Comparison of ENCODE assay signal across 8 cellular contexts in genomic region chr4:4289575-4289929, GRCh38. TPM values are rescaled to one million over a fixed set of nuclear protein-coding genes. Genes with fewer than 3 reads are reported as not detected.
A peak's percentile ranks its signal among the peaks of the same experiment; 100 is the strongest.
DNase-seq lines count a peak whose midpoint lies in the region; ATAC-seq, FAIRE-seq and TF ChIP-seq lines count a peak whose summit lies in the region.

No MANE protein-coding gene starts in this region.

- intact Hi-C loops in left colon (cut with DNase I, micrococcal nuclease), result no loop called here
- intact Hi-C loops in thyroid gland (cut with DNase I), result loop anchor here (5.0 kb wide), 1 partner anchor 42 kb away; the partner anchor contains the start of gene TMEM128

- H3K4me1 Mint-ChIP-seq in activated T-cell treated with anti-CD3 and anti-CD28 coated beads, Interleukin-2, amount 50 U/mL, for 72 hours (ENCODE audit: low read depth), result peaks cover 43% of the 10 kb centered on the region
- peaks cover 25% of the 10 kb centered on the region for H3K4me1 Mint-ChIP-seq in activated naive CD8-positive, alpha-beta T cell treated with anti-CD3 and anti-CD28 coated beads, Interleukin-2, amount 10 ng/mL, durations not matched to agents 7 days and 5 days

- ATAC-seq in activated T-cell treated with anti-CD3 and anti-CD28 coated beads, Interleukin-2, amount 50 U/mL, for 72 hours (replicated peaks in 1 of 2), result peak; percentile 11 to 16
- peak; percentile 6 for ATAC-seq in HG03095 (IDR thresholded peaks at IDR 0.05; ENCODE audit: unreplicated experiment)
- peak; percentile 7 for ATAC-seq in activated naive CD8-positive, alpha-beta T cell treated with anti-CD3 and anti-CD28 coated beads, Interleukin-2, amount 10 ng/mL, durations not matched to agents 7 days and 5 days (ENCODE audit: low read depth)
- ATAC-seq in left colon, result peak; percentile 17

- POLR2A ChIA-PET in activated naive CD8-positive, alpha-beta T cell treated with anti-CD3 and anti-CD28 coated beads, Interleukin-2, amount 10 ng/mL, durations not matched to agents 7 days and 5 days (lab: Charles Lee), result interaction anchor here (1.6 kb wide), 1 partner anchor 41 kb away, joined by 9 read pairs; the partner anchor contains the start of gene TMEM128

- H3K27me3 ChIP-seq in thyroid gland, result no peaks in the 10 kb centered on the region

- peaks cover 17 to 18% of the 10 kb centered on the region in 2 donors for H3K4me1 ChIP-seq in thyroid gland

- H3K36me3 Mint-ChIP-seq in activated T-cell treated with anti-CD3 and anti-CD28 coated beads, Interleukin-2, amount 50 U/mL, for 72 hours (ENCODE audit: insufficient read depth in 2 of 2), result peaks cover 0 to 5% of the 10 kb centered on the region in 2 donors
- H3K36me3 Mint-ChIP-seq in activated naive CD8-positive, alpha-beta T cell treated with anti-CD3 and anti-CD28 coated beads, Interleukin-2, amount 10 ng/mL, durations not matched to agents 7 days and 5 days, result peaks cover 10% of the 10 kb centered on the region

- peak overlapping the region; percentile 35 to 89 (median 89) for H3K4me3 ChIP-seq in thyroid gland (replicated peaks in 1 of 3)

- no peak for DNase-seq in activated T-cell treated with anti-CD3 and anti-CD28 coated beads, Interleukin-2, amount 50 U/mL, for 72 hours
- no peak for DNase-seq in activated T-cell treated with anti-CD3 and anti-CD28 coated beads, Interleukin-2, amount 50 U/mL, for 1 hour
- DNase-seq in activated naive CD8-positive, alpha-beta T cell treated with anti-CD3 and anti-CD28 coated beads, Interleukin-2, amount 10 ng/mL, durations not matched to agents 7 days and 5 days, result no peak
- DNase-seq in left colon, result no peak
- DNase-seq in thyroid gland, result peak in 1 of 2 donors; percentile 4
- DNase-seq in GM12891 (ENCODE audit: insufficient read length, low spot score), result no peak
- DNase-seq in mucosa of gallbladder (ENCODE audit: low spot score), result no peak

- H3K9me3 Mint-ChIP-seq in activated T-cell treated with anti-CD3 and anti-CD28 coated beads, Interleukin-2, amount 50 U/mL, for 72 hours, result no peaks in the 10 kb centered on the region
- no peaks in the 10 kb centered on the region for H3K9me3 Mint-ChIP-seq in activated naive CD8-positive, alpha-beta T cell treated with anti-CD3 and anti-CD28 coated beads, Interleukin-2, amount 10 ng/mL, durations not matched to agents 7 days and 5 days

- no peak for TF ChIP-seq CTCF in thyroid gland (IDR thresholded peaks at IDR 0.05)

- H3K36me3 ChIP-seq in thyroid gland, result peaks cover 0 to 6% of the 10 kb centered on the region in 2 donors

- TF ChIP-seq POLR2A in thyroid gland (IDR thresholded peaks at IDR 0.05), result no peak
- no peak for TF ChIP-seq POLR2A in GM12891 (IDR thresholded peaks at IDR 0.05; ENCODE audit: low read depth, low read length)

- H3K27ac Mint-ChIP-seq in activated T-cell treated with anti-CD3 and anti-CD28 coated beads, Interleukin-2, amount 50 U/mL, for 72 hours, result peak overlapping the region; percentile 66
- H3K27ac Mint-ChIP-seq in activated naive CD8-positive, alpha-beta T cell treated with anti-CD3 and anti-CD28 coated beads, Interleukin-2, amount 10 ng/mL, durations not matched to agents 7 days and 5 days, result peak overlapping the region; percentile 91

- H3K9me3 ChIP-seq in thyroid gland, result no peaks in the 10 kb centered on the region

- peak overlapping the region in 1 of 3 donors; percentile 44 for H3K27ac ChIP-seq in thyroid gland

- peak overlapping the region; percentile 95 to 97 for H3K4me3 Mint-ChIP-seq in activated T-cell treated with anti-CD3 and anti-CD28 coated beads, Interleukin-2, amount 50 U/mL, for 72 hours
- H3K4me3 Mint-ChIP-seq in activated naive CD8-positive, alpha-beta T cell treated with anti-CD3 and anti-CD28 coated beads, Interleukin-2, amount 10 ng/mL, durations not matched to agents 7 days and 5 days, result peak overlapping the region; percentile 97

- no peak for FAIRE-seq in GM12891 (lab: Jason Lieb, UNC)

- WGBS in thyroid gland, 2 donors, result 4 to 5% methylated on average over 6 of the region's 10 CpGs

- H3K27me3 Mint-ChIP-seq in activated T-cell treated with anti-CD3 and anti-CD28 coated beads, Interleukin-2, amount 50 U/mL, for 72 hours (ENCODE audit: low read depth), result no peaks in the 10 kb centered on the region
- H3K27me3 Mint-ChIP-seq in activated naive CD8-positive, alpha-beta T cell treated with anti-CD3 and anti-CD28 coated beads, Interleukin-2, amount 10 ng/mL, durations not matched to agents 7 days and 5 days, result no peaks in the 10 kb centered on the region

TF ChIP-seq in GM12891, 5 proteins besides CTCF, POLR2A, EP300 and RAD21:
- TF ChIP-seq TAF1 (IDR thresholded peaks at IDR 0.05; ENCODE audit: low read depth, low read length) (no peak), POU2F2 (IDR thresholded peaks at IDR 0.05; ENCODE audit: low read depth, low read length) (no peak), POLR2AphosphoS5 (IDR thresholded peaks at IDR 0.05; ENCODE audit: low read depth, low read length) (no peak), PAX5 (IDR thresholded peaks at IDR 0.05; ENCODE audit: insufficient read depth, low read length, severe bottlenecking) (no peak), SPI1 (IDR thresholded peaks at IDR 0.05; ENCODE audit: low read depth, low read length) (no peak)

RNA-seq across cellular contexts. Expression of gene LYAR, which starts 0.4 kb away (rescaled TPM):
- total RNA-seq in activated T-cell treated with anti-CD3 and anti-CD28 coated beads, Interleukin-2, amount 50 U/mL, for 72 hours, result 10 to 100 TPM; 25.5 to 41.0 TPM
- 10 to 100 TPM; 54.5 to 62.3 TPM for total RNA-seq in activated naive CD8-positive, alpha-beta T cell treated with anti-CD3 and anti-CD28 coated beads, Interleukin-2, amount 10 ng/mL, durations not matched to agents 7 days and 5 days
- total RNA-seq in left colon, result 1 to 10 TPM; 5.7 to 7.1 TPM
- 10 to 100 TPM in 3 of 4 donors, 1 to 10 TPM in 1; 4.5 to 13.0 (median 10.4) TPM for total RNA-seq in thyroid gland
- polyA plus RNA-seq in GM12891 (2012; ENCODE audit: low read depth, missing spikeins), result 30.7 TPM
- total RNA-seq in mucosa of gallbladder, result 4.2 TPM

RNA-seq across cellular contexts. Expression of gene ZBTB49, which starts 0.5 kb away (rescaled TPM):
- total RNA-seq in activated T-cell treated with anti-CD3 and anti-CD28 coated beads, Interleukin-2, amount 50 U/mL, for 72 hours, result 1 to 10 TPM; 6.4 to 8.2 TPM
- 10 to 100 TPM in 1 of 2 experiments, 1 to 10 TPM in 1; 9.7 to 13.0 TPM for total RNA-seq in activated naive CD8-positive, alpha-beta T cell treated with anti-CD3 and anti-CD28 coated beads, Interleukin-2, amount 10 ng/mL, durations not matched to agents 7 days and 5 days
- total RNA-seq in left colon (1 to 10 TPM; 3.8 to 5.5 TPM), thyroid gland (10 to 100 TPM in 2 of 4 donors, 1 to 10 TPM in 2; 7.5 to 21.7 (median 9.2) TPM), mucosa of gallbladder (5.8 TPM)
- polyA plus RNA-seq in GM12891 (2012; ENCODE audit: low read depth, missing spikeins), result 1.9 TPM

RNA-seq across cellular contexts. Expression of gene TMEM128, which starts 41.5 kb away (rescaled TPM):
- total RNA-seq in activated T-cell treated with anti-CD3 and anti-CD28 coated beads, Interleukin-2, amount 50 U/mL, for 72 hours, result 10 to 100 TPM; 26.2 to 31.2 TPM
- 10 to 100 TPM; 18.4 to 18.6 TPM for total RNA-seq in activated naive CD8-positive, alpha-beta T cell treated with anti-CD3 and anti-CD28 coated beads, Interleukin-2, amount 10 ng/mL, durations not matched to agents 7 days and 5 days
- 10 to 100 TPM; 20.0 to 25.7 TPM for total RNA-seq in left colon
- total RNA-seq in thyroid gland, result 10 to 100 TPM; 24.9 to 36.8 (median 33.5) TPM
- 18.2 TPM for polyA plus RNA-seq in GM12891 (2012; ENCODE audit: low read depth, missing spikeins)
- 15.9 TPM for total RNA-seq in mucosa of gallbladder
